Comparison of ENCODE assay signal across 10 cellular contexts in the genomic region with DNA sequence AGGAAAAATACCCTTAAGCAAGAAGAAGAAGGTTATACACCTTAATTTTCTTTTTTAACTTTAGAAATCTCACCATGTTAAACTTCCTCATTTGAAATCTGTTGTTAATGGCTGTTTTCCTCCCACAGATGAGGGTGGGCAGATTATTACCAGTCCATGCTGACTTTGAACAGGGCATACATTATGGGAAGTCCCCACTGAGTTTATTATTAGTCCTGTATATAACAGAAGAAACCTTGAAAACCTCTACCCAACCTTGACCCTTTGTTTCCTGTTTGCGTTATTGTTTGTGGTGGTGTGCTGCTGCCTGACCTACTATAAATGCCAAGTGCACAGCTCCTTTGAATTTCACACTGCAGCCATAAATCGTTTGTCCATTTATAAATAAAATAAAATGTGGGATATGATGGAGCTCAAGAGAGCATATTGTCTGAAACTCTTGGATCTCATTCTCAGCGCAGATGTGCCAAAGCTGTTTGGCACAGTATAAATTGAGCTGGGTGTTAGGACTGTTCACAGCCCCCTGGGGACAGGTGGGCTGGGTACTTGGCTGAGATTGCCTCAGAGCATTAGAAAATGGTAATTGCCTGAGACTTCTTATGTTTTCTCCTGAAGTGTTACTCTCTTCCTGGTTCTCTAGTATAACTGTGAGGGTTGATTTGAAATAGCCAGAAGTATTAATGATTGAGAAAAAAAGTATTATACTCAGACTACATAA.
DNase-seq lines count a peak whose midpoint lies in the region; ATAC-seq and TF ChIP-seq lines count a peak whose summit lies in the region.
"Had no signal": no experiment of that assay in that cellular context is flagged by ENCODE, and none has a peak within 500 bp of the region (broad histone marks: within the 10 kb centered on the region; RNA-seq: fewer than 3 reads in every experiment).

No MANE protein-coding gene starts in this region.

- CTCF ChIA-PET in activated CD8-positive, alpha-beta T cell treated with anti-CD3 and anti-CD28 coated beads, Interleukin-2, amount 10 ng/mL, durations not matched to agents 7 days and 5 days (lab: Charles Lee) = no interaction called here

- peaks cover 12% of the 10 kb centered on the region for H3K4me1 ChIP-seq in endodermal cell (ENCODE audit: control insufficient read depth, insufficient read depth, low read length)
- H3K4me1 ChIP-seq: right atrium auricular region had no signal

- DNase-seq in globus pallidus (ENCODE audit: low spot score) (peak; percentile 26), SW480 (ENCODE audit: low spot score) (no peak), endodermal cell (no peak), NCI-H345 treated with DMSO at 0.1 percent for 48 hours (lab: John Stamatoyannopoulos, UW; ENCODE audit: unreplicated experiment) (no peak)
- DNase-seq in activated CD8-positive, alpha-beta T cell treated with anti-CD3 and anti-CD28 coated beads, Interleukin-2, amount 10 ng/mL, durations not matched to agents 7 days and 5 days = no peak

- H3K9me3 Mint-ChIP-seq in activated CD8-positive, alpha-beta T cell treated with anti-CD3 and anti-CD28 coated beads, Interleukin-2, amount 10 ng/mL, durations not matched to agents 7 days and 5 days (ENCODE audit: insufficient read depth) = no peaks in the 10 kb centered on the region
- H3K9me3 Mint-ChIP-seq in endodermal cell = no peaks in the 10 kb centered on the region

- no peak overlapping the region for H3K4me3 ChIP-seq in endodermal cell (ENCODE audit: low read length)
- H3K4me3 ChIP-seq: right atrium auricular region, SJSA1 had no signal

- H3K9ac ChIP-seq in endodermal cell (ENCODE audit: extremely low read depth, low read length, poor library complexity, severe bottlenecking) = no peak overlapping the region

- no peaks in the 10 kb centered on the region for H3K27me3 ChIP-seq in endodermal cell (ENCODE audit: control insufficient read depth, insufficient read depth, low read length, poor library complexity, severe bottlenecking)
- H3K27me3 ChIP-seq: right atrium auricular region, SJSA1 had no signal

- no peaks in the 10 kb centered on the region for H3K4me1 Mint-ChIP-seq in activated CD8-positive, alpha-beta T cell treated with anti-CD3 and anti-CD28 coated beads, Interleukin-2, amount 10 ng/mL, durations not matched to agents 7 days and 5 days (ENCODE audit: low read depth)
- H3K4me1 Mint-ChIP-seq in endodermal cell = peaks cover 18% of the 10 kb centered on the region

- H3K9me3 ChIP-seq in endodermal cell (ENCODE audit: control insufficient read depth, low read length) = no peaks in the 10 kb centered on the region
- H3K9me3 ChIP-seq: right atrium auricular region, SJSA1 had no signal

- 98 to 100% methylated on average over 2 to 3 of the region's 3 CpGs for WGBS in endodermal cell (ENCODE audit: insufficient coverage in 1 of 2, insufficient read length in 1 of 2), 2 experiments

- H3K27me3 Mint-ChIP-seq in activated CD8-positive, alpha-beta T cell treated with anti-CD3 and anti-CD28 coated beads, Interleukin-2, amount 10 ng/mL, durations not matched to agents 7 days and 5 days (ENCODE audit: low read depth) = no peaks in the 10 kb centered on the region
- peaks cover 2% of the 10 kb centered on the region for H3K27me3 Mint-ChIP-seq in endodermal cell (ENCODE audit: insufficient read depth)

- no peak overlapping the region for H3K27ac ChIP-seq in endodermal cell (ENCODE audit: low read depth, low read length)
- H3K27ac ChIP-seq: right atrium auricular region, SJSA1 had no signal

- no peaks in the 10 kb centered on the region for H3K36me3 Mint-ChIP-seq in activated CD8-positive, alpha-beta T cell treated with anti-CD3 and anti-CD28 coated beads, Interleukin-2, amount 10 ng/mL, durations not matched to agents 7 days and 5 days (ENCODE audit: low read depth)
- H3K36me3 Mint-ChIP-seq in endodermal cell (ENCODE audit: low read depth) = no peaks in the 10 kb centered on the region

- H3K36me3 ChIP-seq in endodermal cell (ENCODE audit: control insufficient read depth, insufficient read depth, low read length) = no peaks in the 10 kb centered on the region
- H3K36me3 ChIP-seq: right atrium auricular region, SJSA1 had no signal

- POLR2A ChIA-PET in activated CD8-positive, alpha-beta T cell treated with anti-CD3 and anti-CD28 coated beads, Interleukin-2, amount 10 ng/mL, durations not matched to agents 7 days and 5 days (lab: Charles Lee) = no interaction called here

- no peak for TF ChIP-seq CTCF in endodermal cell (conservative IDR thresholded peaks at IDR 0.05)

- H3K4me3 Mint-ChIP-seq in activated CD8-positive, alpha-beta T cell treated with anti-CD3 and anti-CD28 coated beads, Interleukin-2, amount 10 ng/mL, durations not matched to agents 7 days and 5 days = no peak overlapping the region
- H3K4me3 Mint-ChIP-seq in endodermal cell = no peak overlapping the region

- H3K27ac Mint-ChIP-seq in activated CD8-positive, alpha-beta T cell treated with anti-CD3 and anti-CD28 coated beads, Interleukin-2, amount 10 ng/mL, durations not matched to agents 7 days and 5 days = no peak overlapping the region
- no peak overlapping the region for H3K27ac Mint-ChIP-seq in endodermal cell

- ATAC-seq in GM18873 (IDR thresholded peaks at IDR 0.05; ENCODE audit: low FRiP score, unreplicated experiment) (peak; percentile 94), HG02571 (IDR thresholded peaks at IDR 0.05; ENCODE audit: unreplicated experiment) (peak; percentile 91), HG03558 (IDR thresholded peaks at IDR 0.05; ENCODE audit: extremely low read depth, unreplicated experiment) (peak; percentile 84)
- no peak for ATAC-seq in activated CD8-positive, alpha-beta T cell treated with anti-CD3 and anti-CD28 coated beads, Interleukin-2, amount 10 ng/mL, durations not matched to agents 7 days and 5 days
